Comparison of ENCODE assay signal across 1 cellular context in the genomic region with DNA sequence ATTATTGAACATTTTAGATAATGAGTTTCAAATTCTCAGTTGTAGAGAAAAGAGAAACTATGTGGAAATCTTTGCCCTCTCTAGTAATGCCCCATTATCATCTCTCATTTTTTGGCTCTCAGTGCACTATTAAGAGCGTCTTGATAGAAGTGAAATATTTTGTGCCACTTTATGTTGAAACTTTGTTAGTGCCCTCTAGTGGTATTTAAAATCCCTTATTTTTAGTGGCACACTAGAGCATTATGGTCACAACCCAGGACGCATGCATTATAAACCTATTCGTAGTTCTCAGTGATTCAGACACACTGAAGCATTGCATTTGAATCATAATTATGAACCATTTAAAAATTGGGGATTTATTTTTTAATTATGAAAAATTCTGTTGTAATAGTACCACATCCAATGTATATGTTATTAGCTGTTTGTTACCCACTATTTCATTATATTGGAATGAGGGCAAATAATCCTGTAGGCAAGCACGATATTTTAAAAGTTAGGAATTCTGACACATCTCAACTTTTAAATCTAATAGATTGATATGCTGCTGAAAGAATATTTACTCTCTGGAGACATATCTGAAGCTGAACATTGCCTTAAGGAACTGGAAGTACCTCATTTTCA.
TF ChIP-seq lines count a peak whose summit lies in the region.

No MANE protein-coding gene starts in this region.

TF ChIP-seq in HCT116, 20 proteins besides CTCF, POLR2A, EP300 and RAD21 (continued from another document):
- TF ChIP-seq, protein P1, sequence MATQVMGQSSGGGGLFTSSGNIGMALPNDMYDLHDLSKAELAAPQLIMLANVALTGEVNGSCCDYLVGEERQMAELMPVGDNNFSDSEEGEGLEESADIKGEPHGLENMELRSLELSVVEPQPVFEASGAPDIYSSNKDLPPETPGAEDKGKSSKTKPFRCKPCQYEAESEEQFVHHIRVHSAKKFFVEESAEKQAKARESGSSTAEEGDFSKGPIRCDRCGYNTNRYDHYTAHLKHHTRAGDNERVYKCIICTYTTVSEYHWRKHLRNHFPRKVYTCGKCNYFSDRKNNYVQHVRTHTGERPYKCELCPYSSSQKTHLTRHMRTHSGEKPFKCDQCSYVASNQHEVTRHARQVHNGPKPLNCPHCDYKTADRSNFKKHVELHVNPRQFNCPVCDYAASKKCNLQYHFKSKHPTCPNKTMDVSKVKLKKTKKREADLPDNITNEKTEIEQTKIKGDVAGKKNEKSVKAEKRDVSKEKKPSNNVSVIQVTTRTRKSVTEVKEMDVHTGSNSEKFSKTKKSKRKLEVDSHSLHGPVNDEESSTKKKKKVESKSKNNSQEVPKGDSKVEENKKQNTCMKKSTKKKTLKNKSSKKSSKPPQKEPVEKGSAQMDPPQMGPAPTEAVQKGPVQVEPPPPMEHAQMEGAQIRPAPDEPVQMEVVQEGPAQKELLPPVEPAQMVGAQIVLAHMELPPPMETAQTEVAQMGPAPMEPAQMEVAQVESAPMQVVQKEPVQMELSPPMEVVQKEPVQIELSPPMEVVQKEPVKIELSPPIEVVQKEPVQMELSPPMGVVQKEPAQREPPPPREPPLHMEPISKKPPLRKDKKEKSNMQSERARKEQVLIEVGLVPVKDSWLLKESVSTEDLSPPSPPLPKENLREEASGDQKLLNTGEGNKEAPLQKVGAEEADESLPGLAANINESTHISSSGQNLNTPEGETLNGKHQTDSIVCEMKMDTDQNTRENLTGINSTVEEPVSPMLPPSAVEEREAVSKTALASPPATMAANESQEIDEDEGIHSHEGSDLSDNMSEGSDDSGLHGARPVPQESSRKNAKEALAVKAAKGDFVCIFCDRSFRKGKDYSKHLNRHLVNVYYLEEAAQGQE (IDR thresholded peaks at IDR 0.05; ENCODE audit: low read depth) = no peak
- TF ChIP-seq ELF1 (IDR thresholded peaks at IDR 0.05; ENCODE audit: borderline replicate concordance, low read depth) = no peak
- TF ChIP-seq ZFX (IDR thresholded peaks at IDR 0.05) = no peak
- TF ChIP-seq, protein P2, sequence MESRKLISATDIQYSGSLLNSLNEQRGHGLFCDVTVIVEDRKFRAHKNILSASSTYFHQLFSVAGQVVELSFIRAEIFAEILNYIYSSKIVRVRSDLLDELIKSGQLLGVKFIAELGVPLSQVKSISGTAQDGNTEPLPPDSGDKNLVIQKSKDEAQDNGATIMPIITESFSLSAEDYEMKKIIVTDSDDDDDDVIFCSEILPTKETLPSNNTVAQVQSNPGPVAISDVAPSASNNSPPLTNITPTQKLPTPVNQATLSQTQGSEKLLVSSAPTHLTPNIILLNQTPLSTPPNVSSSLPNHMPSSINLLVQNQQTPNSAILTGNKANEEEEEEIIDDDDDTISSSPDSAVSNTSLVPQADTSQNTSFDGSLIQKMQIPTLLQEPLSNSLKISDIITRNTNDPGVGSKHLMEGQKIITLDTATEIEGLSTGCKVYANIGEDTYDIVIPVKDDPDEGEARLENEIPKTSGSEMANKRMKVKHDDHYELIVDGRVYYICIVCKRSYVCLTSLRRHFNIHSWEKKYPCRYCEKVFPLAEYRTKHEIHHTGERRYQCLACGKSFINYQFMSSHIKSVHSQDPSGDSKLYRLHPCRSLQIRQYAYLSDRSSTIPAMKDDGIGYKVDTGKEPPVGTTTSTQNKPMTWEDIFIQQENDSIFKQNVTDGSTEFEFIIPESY (IDR thresholded peaks at IDR 0.05; ENCODE audit: extremely low read depth, insufficient replicate concordance, low read length) = no peak
- TF ChIP-seq SIN3A (IDR thresholded peaks at IDR 0.05; ENCODE audit: low read depth) = no peak
